In genomic region chr2:20137131-20137571, GRCh38 we compare ENCODE assay signal across 22 cellular contexts.
A peak's percentile ranks its signal among the peaks of the same experiment; 100 is the strongest.
DNase-seq lines count a peak whose midpoint lies in the region; ATAC-seq, FAIRE-seq and TF ChIP-seq lines count a peak whose summit lies in the region.
"Had no signal": no experiment of that assay in that cellular context is flagged by ENCODE, and none has a peak within 500 bp of the region (broad histone marks: within the 10 kb centered on the region; RNA-seq: fewer than 3 reads in every experiment).

No MANE protein-coding gene starts in this region.

- in situ Hi-C loops in HepG2 (cut with HindIII; ENCODE audit: extremely low pct_ligation_motif_present, low pct_unique_long_range_greater_than_20kb), result loop anchor here (5.0 kb wide), 2 partner anchors 35 to 90 kb away; partner anchors contain the start of gene SDC1

- peaks cover 6 to 58% of the 10 kb centered on the region in 2 experiments; a peak in 4 of 5 replicates for H3K27me3 ChIP-seq in HepG2 (ENCODE audit: control insufficient read depth in 1 of 2, insufficient read depth in 2 of 2, low read length in 2 of 2)
- no peaks in the 10 kb centered on the region for H3K27me3 ChIP-seq in right lobe of liver
- no peaks in the 10 kb centered on the region for H3K27me3 ChIP-seq in trophoblast cell (ENCODE audit: insufficient read depth, low read length)
- H3K27me3 ChIP-seq: BLaER1 treated with 17β-estradiol and CSF1 and Interleukin-3, amounts not matched to agents 10 nM and 100 nM had no signal

- peak overlapping the region; percentile 41 for H2BK120ac ChIP-seq in trophoblast cell (ENCODE audit: insufficient read depth, low read length, poor library complexity)

- WGBS in HepG2 (ENCODE audit: low lambda C conversion rate), result 36% methylated on average over 9 of the region's 10 CpGs
- 78% methylated on average over 3 of the region's 10 CpGs for WGBS in right lobe of liver (ENCODE audit: insufficient coverage, low coverage, low lambda C conversion rate, missing lambda C conversion rate)
- WGBS in trophoblast cell (ENCODE audit: extremely low coverage, insufficient coverage, insufficient read length), result no CpG with 5 or more reads among the region's 10 CpGs

- no peak for TF ChIP-seq RAD21 in HepG2 (CRISPR knock-in tag; IDR thresholded peaks at IDR 0.05)

- peak overlapping the region; percentile 54 for H3K4me2 ChIP-seq in HepG2 (ENCODE audit: low read depth, low read length)
- H3K4me2 ChIP-seq in trophoblast cell (ENCODE audit: low read length), result no peak overlapping the region
- H3K4me2 ChIP-seq: BLaER1 treated with 17β-estradiol and CSF1 and Interleukin-3, amounts not matched to agents 10 nM and 100 nM had no signal

- H3K14ac ChIP-seq in trophoblast cell (ENCODE audit: low read length), result peak overlapping the region; percentile 43

- no peak overlapping the region for H3K18ac ChIP-seq in trophoblast cell (ENCODE audit: low read length)

- H2AFZ ChIP-seq in HepG2 (ENCODE audit: low read length), result no peak overlapping the region
- no peak overlapping the region for H2AFZ ChIP-seq in trophoblast cell (ENCODE audit: insufficient read depth, low read length, poor library complexity)

- peak overlapping the region; percentile 27 for H2AK5ac ChIP-seq in trophoblast cell (ENCODE audit: low read length)

- H3K36me3 ChIP-seq in HepG2 (replicated peaks in 1 of 2; ENCODE audit: control insufficient read depth in 1 of 2, insufficient read depth in 2 of 2, low read length in 2 of 2), result no peaks in the 10 kb centered on the region
- H3K36me3 ChIP-seq in right lobe of liver, result no peaks in the 10 kb centered on the region
- no peaks in the 10 kb centered on the region for H3K36me3 ChIP-seq in kidney (ENCODE audit: control insufficient read depth in 1 of 2, insufficient read depth in 2 of 2, low read length in 2 of 2)
- no peaks in the 10 kb centered on the region for H3K36me3 ChIP-seq in trophoblast cell (ENCODE audit: control insufficient read depth in 1 of 2, insufficient read depth in 2 of 2, low read length in 2 of 2)
- H3K36me3 ChIP-seq: BLaER1 treated with 17β-estradiol and CSF1 and Interleukin-3, amounts not matched to agents 10 nM and 100 nM; SJCRH30 had no signal

- no peaks in the 10 kb centered on the region for H4K20me1 ChIP-seq in HepG2 (ENCODE audit: insufficient read depth, low read length)
- H4K20me1 ChIP-seq: BLaER1 treated with 17β-estradiol and CSF1 and Interleukin-3, amounts not matched to agents 10 nM and 100 nM had no signal

- no peaks in the 10 kb centered on the region for H3K79me2 ChIP-seq in HepG2 (ENCODE audit: insufficient read depth, low read length)
- peaks cover 6% of the 10 kb centered on the region for H3K79me2 ChIP-seq in trophoblast cell (ENCODE audit: control insufficient read depth, insufficient read depth, low read length, poor library complexity)

- CTCF ChIA-PET in HepG2 (lab: Yijun Ruan, JAX; ENCODE audit: low intra/inter-chr PET ratio, low total read pairs), result interaction anchor here (2.8 kb wide), 1 partner anchor 55 kb away, joined by 19 read pairs; no protein-coding TSS in a partner anchor

- POLR2A ChIA-PET in HepG2 (lab: Yijun Ruan, JAX), result interaction anchor here (0.9 to 3.1 kb wide), 2 partner anchors 35 to 88 kb away, joined by 3 to 27 read pairs; partner anchors contain the start of gene SDC1

- TF ChIP-seq CTCF in HepG2 (CRISPR knock-in tag; IDR thresholded peaks at IDR 0.05) (no peak), right lobe of liver (IDR thresholded peaks at IDR 0.05) (no peak), kidney (IDR thresholded peaks at IDR 0.05; ENCODE audit: borderline replicate concordance, extremely low read depth, insufficient read depth) (no peak)

- H3K9ac ChIP-seq in HepG2 (ENCODE audit: insufficient read depth, low read depth, low read length), result peak overlapping the region; percentile 18; the same call in 1 of the 2 replicates
- H3K9ac ChIP-seq in kidney (ENCODE audit: low read length in 2 of 2), result no peak overlapping the region
- no peak overlapping the region for H3K9ac ChIP-seq in trophoblast cell (ENCODE audit: low read length)
- H3K9ac ChIP-seq: BLaER1 treated with 17β-estradiol and CSF1 and Interleukin-3, amounts not matched to agents 10 nM and 100 nM had no signal

- H3K4me1 ChIP-seq in HepG2 (ENCODE audit: insufficient read depth, low read length) (peaks cover 66% of the 10 kb centered on the region), right lobe of liver (peaks cover 0 to 13% (median 6%) of the 10 kb centered on the region in 4 donors), kidney (ENCODE audit: control insufficient read depth in 1 of 2, insufficient read depth in 1 of 2, low read depth in 1 of 2, low read length in 2 of 2) (peaks cover 5 to 19% of the 10 kb centered on the region in 2 donors), trophoblast cell (ENCODE audit: control insufficient read depth in 1 of 2, insufficient read depth in 2 of 2, low read length in 2 of 2) (peaks cover 20 to 22% of the 10 kb centered on the region in 2 experiments)
- H3K4me1 ChIP-seq: Caco-2 had no signal

- H3K4me3 ChIP-seq in HepG2 (replicated peaks in 1 of 3; ENCODE audit: insufficient read depth in 1 of 3, low read depth in 2 of 3, low read length in 3 of 3), result peak overlapping the region in 1 of 3 experiments; percentile 50; a peak in 2 of 6 replicates
- no peak overlapping the region for H3K4me3 ChIP-seq in right lobe of liver
- no peak overlapping the region for H3K4me3 ChIP-seq in kidney (ENCODE audit: low read length in 2 of 2)
- H3K4me3 ChIP-seq in trophoblast cell (ENCODE audit: low read depth, low read length), result no peak overlapping the region
- H3K4me3 ChIP-seq: BLaER1 treated with 17β-estradiol and CSF1 and Interleukin-3, amounts not matched to agents 10 nM and 100 nM; SJCRH30 had no signal

- TF ChIP-seq EP300 in HepG2 (IDR thresholded peaks at IDR 0.05; ENCODE audit: low read depth in 2 of 2, low read length in 2 of 2) (no peak), HepG2 (CRISPR knock-in tag; IDR thresholded peaks at IDR 0.05; ENCODE audit: borderline replicate concordance) (no peak)

- intact Hi-C loops in HepG2 (cut with micrococcal nuclease; ENCODE audit: unreplicated experiment), result loop anchor here (5.0 kb wide), 1 partner anchor 35 kb away; no protein-coding TSS in a partner anchor
- intact Hi-C loops in right lobe of liver (cut with DNase I), result loop anchor here in 1 of 2 donors (10.0 kb wide), 1 partner anchor 48 kb away; no protein-coding TSS in a partner anchor
- intact Hi-C loops in kidney (cut with DNase I), result no loop called here

- H3K9me3 ChIP-seq in HepG2 (ENCODE audit: low read length) (no peaks in the 10 kb centered on the region), right lobe of liver (no peaks in the 10 kb centered on the region), kidney (ENCODE audit: control insufficient read depth in 1 of 2, low read length in 2 of 2) (no peaks in the 10 kb centered on the region), trophoblast cell (ENCODE audit: insufficient read depth, low read depth, low read length) (no peaks in the 10 kb centered on the region)
- H3K9me3 ChIP-seq: BLaER1 treated with 17β-estradiol and CSF1 and Interleukin-3, amounts not matched to agents 10 nM and 100 nM; Caco-2; SJCRH30 had no signal

- DNase-seq in HepG2 (ENCODE audit: low spot score) (no peak), right lobe of liver (no peak), kidney (no peak), trophoblast cell (no peak), NCI-H526 (lab: John Stamatoyannopoulos, UW) (no peak), HuH-7.5 (ENCODE audit: low spot score) (no peak)
- DNase-seq: 8988T; Caco-2; CD4-positive, alpha-beta memory T cell; DND-41; MV-4-11; NCI-H1694; NCI-H2081; NCI-H2171; NCI-H345; NCI-H524; NCI-H82; SJCRH30 had no signal

- H3K23ac ChIP-seq in trophoblast cell (ENCODE audit: low read length), result no peak overlapping the region

- BruUV-seq in HepG2 (replicated peaks; lab: Mats Ljungman, UMichigan), result no TSS peak

- H3K4ac ChIP-seq in trophoblast cell (ENCODE audit: low read depth, low read length), result no peak overlapping the region

- FAIRE-seq in HepG2 (lab: Jason Lieb, UNC) (no peak), kidney (lab: Jason Lieb, UNC) (no peak)
- FAIRE-seq: GM12891, H54 had no signal

- H2BK12ac ChIP-seq in trophoblast cell (ENCODE audit: low read length), result peak overlapping the region; percentile 25

- no peak overlapping the region for H4K8ac ChIP-seq in trophoblast cell (ENCODE audit: low read depth, low read length)

- no peak overlapping the region for H4K12ac ChIP-seq in trophoblast cell (ENCODE audit: low read depth, low read length)

- ATAC-seq in HepG2 (peak; percentile 14), right lobe of liver (no peak), HG02885 (IDR thresholded peaks at IDR 0.05; ENCODE audit: poor library complexity, unreplicated experiment) (no peak)

- TF ChIP-seq POLR2A in HepG2 (IDR thresholded peaks at IDR 0.05; ENCODE audit: insufficient read depth in 1 of 2, low read depth in 2 of 2, low read length in 2 of 2) (no peak), right lobe of liver (IDR thresholded peaks at IDR 0.05) (no peak)

- peaks cover 23% of the 10 kb centered on the region for H3K79me1 ChIP-seq in trophoblast cell (ENCODE audit: low read length)

- H4K91ac ChIP-seq in trophoblast cell (ENCODE audit: low read depth, low read length), result peak overlapping the region; percentile 45

- H3K27ac ChIP-seq in HepG2 (ENCODE audit: extremely low read length, insufficient read depth, low read length), result no peak overlapping the region
- H3K27ac ChIP-seq in right lobe of liver, result no peak overlapping the region
- peak overlapping the region; percentile 55 to 82 for H3K27ac ChIP-seq in kidney (ENCODE audit: low read depth in 2 of 2, low read length in 2 of 2)
- no peak overlapping the region for H3K27ac ChIP-seq in trophoblast cell (ENCODE audit: low read depth, low read length)
- H3K27ac ChIP-seq: BLaER1 treated with 17β-estradiol and CSF1 and Interleukin-3, amounts not matched to agents 10 nM and 100 nM; SJCRH30 had no signal

- peak overlapping the region; percentile 16 for H2BK5ac ChIP-seq in trophoblast cell (ENCODE audit: low read depth, low read length, poor library complexity)

TF ChIP-seq in HepG2, 621 proteins besides CTCF, POLR2A, EP300 and RAD21 (continues in another document):
- TF ChIP-seq HDAC2 (CRISPR knock-in tag; IDR thresholded peaks at IDR 0.05) (peak; percentile 12; the same call in 1 of the 2 replicates), MYC (CRISPR knock-in tag; IDR thresholded peaks at IDR 0.05; ENCODE audit: borderline replicate concordance) (0 out of 2 replicates have a peak, but pooled peaks have one; percentile 18), ZNF891 (CRISPR knock-in tag; IDR thresholded peaks at IDR 0.05) (0 out of 2 replicates have a peak, but pooled peaks have one; percentile 13), HES4 (CRISPR knock-in tag; IDR thresholded peaks at IDR 0.05; ENCODE audit: borderline replicate concordance) (0 out of 2 replicates have a peak, but pooled peaks have one; percentile 57), ZNF563 (CRISPR knock-in tag; IDR thresholded peaks at IDR 0.05) (0 out of 2 replicates have a peak, but pooled peaks have one; percentile 44), ETV5 (CRISPR knock-in tag; IDR thresholded peaks at IDR 0.05; ENCODE audit: borderline replicate concordance) (peak; percentile 31; the same call in 1 of the 2 replicates), ZFP1 (CRISPR knock-in tag; IDR thresholded peaks at IDR 0.05) (no peak), SP5 (CRISPR knock-in tag; IDR thresholded peaks at IDR 0.05; ENCODE audit: borderline replicate concordance, low read depth) (peak; percentile 40; the same call in 1 of the 2 replicates)

Comparison
In these comparisons a context has a peak if more than half of its experiments do, and no peak if none do; other contexts are left out.
1. H3K27ac ChIP-seq: peak in kidney (2 of 2); none in HepG2 (single experiment), right lobe of liver (0 of 3) and trophoblast cell (single experiment).